ENCODE assay signal across 9 cellular contexts in genomic region chr7:2800923-2801682, GRCh38. TPM values are rescaled to one million over a fixed set of nuclear protein-coding genes. Genes with fewer than 3 reads are reported as not detected.
A peak's percentile ranks its signal among the peaks of the same experiment; 100 is the strongest.
DNase-seq lines count a peak whose midpoint lies in the region; ATAC-seq and TF ChIP-seq lines count a peak whose summit lies in the region.
"Had no signal": no experiment of that assay in that cellular context is flagged by ENCODE, and none has a peak within 500 bp of the region (broad histone marks: within the 10 kb centered on the region; RNA-seq: fewer than 3 reads in every experiment).

No MANE protein-coding gene starts in this region.

- no peak for TF ChIP-seq CTCF in ascending aorta (IDR thresholded peaks at IDR 0.05)
- no peak for TF ChIP-seq CTCF in thyroid gland (IDR thresholded peaks at IDR 0.05)
- no peak for TF ChIP-seq CTCF in RWPE1 (conservative IDR thresholded peaks at IDR 0.05; ENCODE audit: low read depth)

- H3K9me3 ChIP-seq in ascending aorta (no peaks in the 10 kb centered on the region), thyroid gland (no peaks in the 10 kb centered on the region)

- intact Hi-C loops in ascending aorta (cut with DNase I) = no loop called here
- intact Hi-C loops in thyroid gland (cut with DNase I) = no loop called here

- H3K27me3 ChIP-seq in ascending aorta (no peaks in the 10 kb centered on the region), thyroid gland (no peaks in the 10 kb centered on the region)

- CTCF ChIA-PET in RWPE1 (lab: Yijun Ruan, JAX) = no interaction called here

- no peak for TF ChIP-seq POLR2A in thyroid gland (IDR thresholded peaks at IDR 0.05)

- ATAC-seq in HG03025 (IDR thresholded peaks at IDR 0.05; ENCODE audit: low FRiP score, unreplicated experiment) = no peak

- H3K4me1 ChIP-seq in ascending aorta = peaks cover 0 to 26% of the 10 kb centered on the region in 2 donors
- H3K4me1 ChIP-seq in thyroid gland = peaks cover 12 to 30% of the 10 kb centered on the region in 2 donors

- H3K36me3 ChIP-seq in ascending aorta = no peaks in the 10 kb centered on the region
- no peaks in the 10 kb centered on the region for H3K36me3 ChIP-seq in thyroid gland

- H3K27ac ChIP-seq in ascending aorta (peak overlapping the region; percentile 55 to 74), thyroid gland (no peak overlapping the region), RWPE1 (no peak overlapping the region; the same call in 1 of the 2 replicates)
- H3K27ac ChIP-seq: 22Rv1 had no signal

- DNase-seq in DMS 273 (lab: John Stamatoyannopoulos, UW; ENCODE audit: unreplicated experiment) (peak; percentile 29), DMS 273 treated with DMSO at 0.1 percent for 48 hours (lab: John Stamatoyannopoulos, UW) (no peak), ascending aorta (ENCODE audit: low spot score in 2 of 2) (no peak), islet precursor cell (peak; percentile 38), thyroid gland (peak; percentile 33 to 52), RWPE1 (ENCODE audit: low spot score) (no peak), NCI-H1105 treated with DMSO at 0.1 percent for 48 hours (lab: John Stamatoyannopoulos, UW) (no peak)

- POLR2A ChIA-PET in RWPE1 (lab: Yijun Ruan, JAX; ENCODE audit: low non-redundant PET) = no interaction called here

- H3K4me3 ChIP-seq in ascending aorta (peak overlapping the region in 1 of 2 donors; percentile 38), thyroid gland (replicated peaks in 1 of 3) (no peak overlapping the region)

- 78 to 79% methylated on average over 16 of the region's 16 CpGs for WGBS in thyroid gland, 2 donors

RNA-seq across cellular contexts. Expression of gene GNA12, which starts 43.0 kb away (rescaled TPM):
- total RNA-seq in ascending aorta (61.0 TPM), thyroid gland (10 to 100 TPM; 17.9 to 33.3 (median 21.7) TPM)

Comparison
In these comparisons a context has a peak if more than half of its experiments do, and no peak if none do; other contexts are left out.
1. DNase-seq: peak in DMS 273 (single experiment), islet precursor cell (single experiment) and thyroid gland (2 of 2); none in DMS 273 treated with DMSO at 0.1 percent for 48 hours (single experiment), ascending aorta (0 of 2), RWPE1 (single experiment) and NCI-H1105 treated with DMSO at 0.1 percent for 48 hours (single experiment).
2. H3K27ac ChIP-seq: peak in ascending aorta (2 of 2); none in thyroid gland (0 of 3) and RWPE1 (single experiment).